21 cellular contexts compared by ENCODE assay signal in the genomic region with DNA sequence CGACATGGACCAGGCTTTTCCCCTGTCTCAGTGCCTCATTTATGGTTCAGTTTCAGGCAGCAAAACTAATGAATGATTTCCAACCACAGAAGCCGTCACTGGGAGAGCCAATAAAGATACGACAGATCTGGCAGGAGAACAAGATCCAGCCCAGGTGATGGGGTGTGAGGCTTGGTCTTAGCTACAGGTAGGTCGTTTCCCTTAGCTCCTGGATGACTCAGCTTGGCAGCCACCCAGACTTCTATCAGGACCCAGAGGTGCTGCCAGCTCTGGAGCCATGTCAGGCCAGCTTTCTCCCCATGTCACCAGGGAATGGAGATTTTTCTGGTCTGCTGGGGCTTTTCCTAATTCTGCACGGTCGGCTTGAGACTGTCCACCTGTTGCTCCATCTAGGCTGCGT. TPM values are rescaled to one million over a fixed set of nuclear protein-coding genes. Genes with fewer than 3 reads are reported as not detected.
DNase-seq lines count a peak whose midpoint lies in the region; ATAC-seq and TF ChIP-seq lines count a peak whose summit lies in the region.
"Had no signal": no experiment of that assay in that cellular context is flagged by ENCODE, and none has a peak within 500 bp of the region (broad histone marks: within the 10 kb centered on the region; RNA-seq: fewer than 3 reads in every experiment).

No MANE protein-coding gene starts in this region.

- peaks cover 41% of the 10 kb centered on the region for H3K4me1 Mint-ChIP-seq in nephron
- H3K4me1 Mint-ChIP-seq in stimulated activated memory B cell treated with anti-CD40 and anti-IgM and Interleukin-4, amounts not matched to agents 10 μg/mL and 1 μg/mL and 100 μg/mL, for 72 hours: no peaks in the 10 kb centered on the region
- H3K4me1 Mint-ChIP-seq: activated T-helper 17 cell treated with anti-CD3 and anti-CD28 coated beads, Interleukin-2, amount 50 U/mL, for 72 hours; memory B cell had no signal

- no peak for TF ChIP-seq POLR2A in body of pancreas (IDR thresholded peaks at IDR 0.05)

- no peaks in the 10 kb centered on the region for H3K36me3 Mint-ChIP-seq in nephron (ENCODE audit: low read depth)
- H3K36me3 Mint-ChIP-seq in stimulated activated memory B cell treated with anti-CD40 and anti-IgM and Interleukin-4, amounts not matched to agents 10 μg/mL and 1 μg/mL and 100 μg/mL, for 72 hours: no peaks in the 10 kb centered on the region
- H3K36me3 Mint-ChIP-seq: memory B cell had no signal

- H3K27ac Mint-ChIP-seq in nephron: peak overlapping the region; percentile 17 to 84 (median 64)
- no peak overlapping the region for H3K27ac Mint-ChIP-seq in stimulated activated memory B cell treated with anti-CD40 and anti-IgM and Interleukin-4, amounts not matched to agents 10 μg/mL and 1 μg/mL and 100 μg/mL, for 72 hours
- H3K27ac Mint-ChIP-seq: activated T-helper 17 cell treated with anti-CD3 and anti-CD28 coated beads, Interleukin-2, amount 50 U/mL, for 72 hours; GM23338; memory B cell had no signal

- H3K9me3 Mint-ChIP-seq in nephron: no peaks in the 10 kb centered on the region
- H3K9me3 Mint-ChIP-seq in stimulated activated memory B cell treated with anti-CD40 and anti-IgM and Interleukin-4, amounts not matched to agents 10 μg/mL and 1 μg/mL and 100 μg/mL, for 72 hours: no peaks in the 10 kb centered on the region
- H3K9me3 Mint-ChIP-seq: activated T-helper 17 cell treated with anti-CD3 and anti-CD28 coated beads, Interleukin-2, amount 50 U/mL, for 72 hours; GM23338; memory B cell; neural crest cell had no signal

- no peaks in the 10 kb centered on the region for H3K27me3 ChIP-seq in body of pancreas
- no peaks in the 10 kb centered on the region for H3K27me3 ChIP-seq in dorsolateral prefrontal cortex
- H3K27me3 ChIP-seq: BLaER1, gastroesophageal sphincter had no signal

- intact Hi-C loops in body of pancreas (cut with DNase I): no loop called here
- intact Hi-C loops in dorsolateral prefrontal cortex (cut with DNase I): loop anchor here in 1 of 2 donors (5.0 kb wide), 1 partner anchor 49 kb away; a partner anchor contains a TSS

- H3K4me3 ChIP-seq in body of pancreas: no peak overlapping the region
- H3K4me3 ChIP-seq in dorsolateral prefrontal cortex: no peak overlapping the region
- H3K4me3 ChIP-seq: BLaER1, gastroesophageal sphincter, GM23338, MG63 had no signal

- no peaks in the 10 kb centered on the region for H3K36me3 ChIP-seq in body of pancreas (replicated peaks in 1 of 2; ENCODE audit: insufficient read depth in 1 of 2, low read depth in 2 of 2)
- H3K36me3 ChIP-seq: BLaER1, gastroesophageal sphincter, MG63 had no signal

- peak; percentile 74 for ATAC-seq in body of pancreas
- no peak for ATAC-seq in stimulated activated memory B cell treated with anti-CD40 and anti-IgM and Interleukin-4, amounts not matched to agents 10 μg/mL and 1 μg/mL and 100 μg/mL, for 72 hours
- ATAC-seq: activated T-helper 17 cell treated with anti-CD3 and anti-CD28 coated beads, Interleukin-2, amount 50 U/mL, for 72 hours; gastroesophageal sphincter; GM23338 had no signal

- WGBS in body of pancreas, 2 donors: 18 to 27% methylated on average over 5 to 7 of the region's 7 CpGs

- DNase-seq in DMS53 (lab: John Stamatoyannopoulos, UW): peak; percentile 84
- peak; percentile 59 for DNase-seq in NCI-H1105 (lab: John Stamatoyannopoulos, UW)
- DNase-seq in body of pancreas: peak; percentile 96 to 100 (median 98)
- DNase-seq in NOMO-1 (lab: John Stamatoyannopoulos, UW; ENCODE audit: unreplicated experiment in 2 of 2): no peak
- DNase-seq in dorsolateral prefrontal cortex: no peak
- DNase-seq in OCI-M2 (lab: John Stamatoyannopoulos, UW; ENCODE audit: unreplicated experiment): no peak
- DNase-seq: activated CD8-positive, alpha-beta memory T cell treated with anti-CD3 and anti-CD28 coated beads for 24 hours; amygdala; MG63; OCI-M1 had no signal

- no peaks in the 10 kb centered on the region for H3K9me3 ChIP-seq in body of pancreas
- H3K9me3 ChIP-seq: BLaER1, gastroesophageal sphincter, MG63 had no signal

- peaks cover 5% of the 10 kb centered on the region for H3K27me3 Mint-ChIP-seq in nephron (ENCODE audit: low read depth)
- peaks cover 29% of the 10 kb centered on the region for H3K27me3 Mint-ChIP-seq in stimulated activated memory B cell treated with anti-CD40 and anti-IgM and Interleukin-4, amounts not matched to agents 10 μg/mL and 1 μg/mL and 100 μg/mL, for 72 hours

- H3K27ac ChIP-seq in body of pancreas (peak overlapping the region; percentile 59 to 69 (median 60)), dorsolateral prefrontal cortex (no peak overlapping the region)
- H3K27ac ChIP-seq: BLaER1, gastroesophageal sphincter had no signal

- TF ChIP-seq CTCF in body of pancreas (IDR thresholded peaks at IDR 0.05) (no peak), nephron (IDR thresholded peaks at IDR 0.05; ENCODE audit: unreplicated experiment in 3 of 3) (no peak), dorsolateral prefrontal cortex (IDR thresholded peaks at IDR 0.05 in 54 of 56, conservative IDR thresholded peaks at IDR 0.05 in 2 of 56; ENCODE audit: low read depth in 1 of 56, partially characterized antibody in 56 of 56) (no peak)

- no peak overlapping the region for H3K4me3 Mint-ChIP-seq in nephron
- no peak overlapping the region for H3K4me3 Mint-ChIP-seq in stimulated activated memory B cell treated with anti-CD40 and anti-IgM and Interleukin-4, amounts not matched to agents 10 μg/mL and 1 μg/mL and 100 μg/mL, for 72 hours
- H3K4me3 Mint-ChIP-seq: activated T-helper 17 cell treated with anti-CD3 and anti-CD28 coated beads, Interleukin-2, amount 50 U/mL, for 72 hours; GM23338; memory B cell; neural crest cell had no signal

- peaks cover 57% of the 10 kb centered on the region for H3K4me1 ChIP-seq in body of pancreas
- H3K4me1 ChIP-seq: BLaER1 had no signal

RNA-seq across cellular contexts. Expression of a gene that starts 36.3 kb away (rescaled TPM):
- total RNA-seq in body of pancreas (not detected), dorsolateral prefrontal cortex (1 to 10 TPM in 27 of 120 experiments, under 1 TPM in 31, not detected in 62; 0.39 to 3.3 (median 0.93) TPM)
- total RNA-seq: activated T-helper 17 cell treated with anti-CD3 and anti-CD28 coated beads, Interleukin-2, amount 50 U/mL, for 72 hours; Daoy; GM23338; HT1080; NCI-H460; neural crest cell had no signal

RNA-seq across cellular contexts. Expression of a gene that starts 49.1 kb away (rescaled TPM):
- total RNA-seq in body of pancreas (10 to 100 TPM; 32.7 to 45.2 TPM), dorsolateral prefrontal cortex (100 to 1,000 TPM in 119 of 120 experiments, 10 to 100 TPM in 1; 99.9 to 293 (median 188) TPM)

Comparison
In these comparisons a context has a peak if more than half of its experiments do, and no peak if none do; other contexts are left out.
1. DNase-seq: peak in DMS53 (single experiment), NCI-H1105 (single experiment) and body of pancreas (4 of 4); none in NOMO-1 (0 of 2), dorsolateral prefrontal cortex (0 of 10) and OCI-M2 (single experiment).
2. H3K27ac ChIP-seq: peak in body of pancreas (4 of 4); none in dorsolateral prefrontal cortex (0 of 59).